Comparison of ENCODE assay signal across 2 cellular contexts in the genomic region with DNA sequence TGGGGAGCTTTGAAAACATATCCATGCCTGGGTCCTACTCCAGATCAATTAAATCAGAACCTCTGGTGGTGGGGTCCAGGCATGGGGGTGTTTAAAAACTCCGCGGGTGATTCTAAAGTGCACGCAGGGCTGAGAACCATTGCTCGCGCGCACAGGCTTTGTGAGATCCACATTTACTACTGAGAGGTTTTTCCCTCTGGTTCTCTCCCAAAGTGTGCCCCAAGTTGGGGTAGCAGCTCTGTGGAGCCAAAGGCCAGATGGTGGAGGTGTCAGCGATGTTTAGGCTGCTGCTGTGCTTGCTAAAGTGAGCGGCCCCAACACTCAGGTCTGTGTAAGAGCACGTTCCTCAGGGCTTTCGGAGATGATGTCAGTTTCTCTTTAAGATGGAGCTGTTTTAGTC.
TF ChIP-seq lines count a peak whose summit lies in the region.

No MANE protein-coding gene starts in this region.

TF ChIP-seq in GM23338, 12 proteins besides CTCF, POLR2A, EP300 and RAD21:
- no peak for TF ChIP-seq EZH2 (IDR thresholded peaks at IDR 0.05; ENCODE audit: low read depth, unreplicated experiment)

TF ChIP-seq in K562, 482 proteins besides CTCF, POLR2A, EP300 and RAD21:
- no peak for TF ChIP-seq KAT7 (CRISPR knock-in tag; IDR thresholded peaks at IDR 0.05; ENCODE audit: borderline replicate concordance)
- TF ChIP-seq ZNF696 (CRISPR knock-in tag; conservative IDR thresholded peaks at IDR 0.05): no peak
- TF ChIP-seq ZBTB49 (CRISPR knock-in tag; IDR thresholded peaks at IDR 0.05; ENCODE audit: borderline replicate concordance): no peak
- no peak for TF ChIP-seq POLR2AphosphoS2 (IDR thresholded peaks at IDR 0.05; ENCODE audit: low read length)
- no peak for TF ChIP-seq EWSR1 (IDR thresholded peaks at IDR 0.05; ENCODE audit: borderline replicate concordance, low read depth, partially characterized antibody)
- no peak for TF ChIP-seq ARHGAP35 (IDR thresholded peaks at IDR 0.05; ENCODE audit: partially characterized antibody)
- TF ChIP-seq ZNF232 (CRISPR knock-in tag; IDR thresholded peaks at IDR 0.05): no peak
- TF ChIP-seq KLF10 (CRISPR knock-in tag; IDR thresholded peaks at IDR 0.05): no peak
- TF ChIP-seq EHMT2 (IDR thresholded peaks at IDR 0.05): no peak
- TF ChIP-seq STAT6 (CRISPR knock-in tag; IDR thresholded peaks at IDR 0.05): no peak
- TF ChIP-seq SMARCB1 (IDR thresholded peaks at IDR 0.05; ENCODE audit: insufficient read length, low read depth): no peak
- no peak for TF ChIP-seq SMAD4 (CRISPR knock-in tag; conservative IDR thresholded peaks at IDR 0.05)
- TF ChIP-seq, protein P1, sequence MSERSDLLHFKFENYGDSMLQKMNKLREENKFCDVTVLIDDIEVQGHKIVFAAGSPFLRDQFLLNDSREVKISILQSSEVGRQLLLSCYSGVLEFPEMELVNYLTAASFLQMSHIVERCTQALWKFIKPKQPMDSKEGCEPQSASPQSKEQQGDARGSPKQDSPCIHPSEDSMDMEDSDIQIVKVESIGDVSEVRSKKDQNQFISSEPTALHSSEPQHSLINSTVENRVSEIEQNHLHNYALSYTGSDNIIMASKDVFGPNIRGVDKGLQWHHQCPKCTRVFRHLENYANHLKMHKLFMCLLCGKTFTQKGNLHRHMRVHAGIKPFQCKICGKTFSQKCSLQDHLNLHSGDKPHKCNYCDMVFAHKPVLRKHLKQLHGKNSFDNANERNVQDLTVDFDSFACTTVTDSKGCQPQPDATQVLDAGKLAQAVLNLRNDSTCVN (CRISPR knock-in tag; IDR thresholded peaks at IDR 0.05): no peak
- TF ChIP-seq DACH1 (IDR thresholded peaks at IDR 0.05; ENCODE audit: partially characterized antibody): no peak
- no peak for TF ChIP-seq CCNT2 (IDR thresholded peaks at IDR 0.05; ENCODE audit: borderline replicate concordance, extremely low read depth, insufficient read length, low read depth, low read length)
- no peak for TF ChIP-seq HEY1 (CRISPR knock-in tag; IDR thresholded peaks at IDR 0.05; ENCODE audit: borderline replicate concordance)
- TF ChIP-seq HDAC1 (IDR thresholded peaks at IDR 0.05): no peak
